In genomic region chr2:208792766-208793165, GRCh38 we compare ENCODE assay signal across 24 cellular contexts.
"Had no signal": no experiment of that assay in that cellular context is flagged by ENCODE, and none has a peak within 500 bp of the region (broad histone marks: within the 10 kb centered on the region; RNA-seq: fewer than 3 reads in every experiment).

No MANE protein-coding gene starts in this region.

- FAIRE-seq: frontal cortex had no signal

- DNase-seq: activated CD4-positive, alpha-beta memory T cell treated with anti-CD3 and anti-CD28 coated beads, Interleukin-2, amount 10 ng/mL, durations not matched to agents 7 days and 5 days; activated CD4-positive, alpha-beta T cell treated with anti-CD3 and anti-CD28 coated beads for 36 hours; activated CD4-positive, alpha-beta T cell treated with anti-CD3 and anti-CD28 coated beads, Interleukin-2, amount 10 ng/mL, durations not matched to agents 24 days and 14 days; activated CD4-positive, CD25-positive, alpha-beta regulatory T cell; activated CD4-positive, CD25-positive, alpha-beta regulatory T cell treated with anti-CD3 and anti-CD28 coated beads, Interleukin-2, amount 50 U/mL, for 72 hours; activated CD8-positive, alpha-beta memory T cell treated with anti-CD3 and anti-CD28 coated beads, Interleukin-2, amount 50 U/mL, for 48 hours; activated effector memory CD4-positive, alpha-beta T cell treated with Interleukin-2 at 50 U/mL for 16 hours; activated gamma-delta T cell treated with Interleukin-2 at 50 U/mL for 16 hours; activated naive CD4-positive, alpha-beta T cell treated with anti-CD3 and anti-CD28 coated beads, Interleukin-2, amount 50 U/mL, for 16 hours; activated naive CD4-positive, alpha-beta T cell treated with Interleukin-2 at 50 U/mL for 16 hours; activated T-cell treated with anti-CD3 and anti-CD28 coated beads for 4 hours; activated T-cell treated with anti-CD3 and anti-CD28 coated beads, Interleukin-2, amount 50 U/mL, for 4 hours; amygdala; aorta; body of pancreas; dorsolateral prefrontal cortex; effector memory CD4-positive, alpha-beta T cell; endodermal cell; foreskin fibroblast; head of caudate nucleus; T-helper 2 cell had no signal

- H3K9me3 ChIP-seq: body of pancreas had no signal

- H3K27ac ChIP-seq: body of pancreas, coronary artery, dorsolateral prefrontal cortex had no signal

- ATAC-seq: activated CD4-positive, alpha-beta T cell treated with anti-CD3 and anti-CD28 coated beads for 36 hours; activated T-cell treated with anti-CD3 and anti-CD28 coated beads, Interleukin-2, amount 50 U/mL, for 4 hours; activated T-helper 17 cell treated with anti-CD3 and anti-CD28 coated beads, Interleukin-2, amount 50 U/mL, for 72 hours; body of pancreas had no signal

- H3K27me3 ChIP-seq: body of pancreas, dorsolateral prefrontal cortex had no signal

- H3K4me3 ChIP-seq: body of pancreas, coronary artery, dorsolateral prefrontal cortex had no signal
